ENCODE assay signal across 8 cellular contexts in genomic region chr5:138753794-138754698, GRCh38. TPM values are rescaled to one million over a fixed set of nuclear protein-coding genes. Genes with fewer than 3 reads are reported as not detected.
A peak's percentile ranks its signal among the peaks of the same experiment; 100 is the strongest.
DNase-seq lines count a peak whose midpoint lies in the region; ATAC-seq and TF ChIP-seq lines count a peak whose summit lies in the region.

No MANE protein-coding gene starts in this region.

- peaks cover 16% of the 10 kb centered on the region for H3K36me3 ChIP-seq in right atrium auricular region

- H3K27me3 ChIP-seq in right atrium auricular region, result no peaks in the 10 kb centered on the region

- peak; percentile 16 for ATAC-seq in GM18867 (IDR thresholded peaks at IDR 0.05; ENCODE audit: unreplicated experiment)
- no peak for ATAC-seq in HG03139 (IDR thresholded peaks at IDR 0.05; ENCODE audit: unreplicated experiment)

- in situ Hi-C loops in SK-MEL-5 (cut with HindIII; ENCODE audit: low pct_unique_long_range_greater_than_20kb, low sequenced_read_pairs), result no loop called here

- peak overlapping the region; percentile 100 for H3K27ac ChIP-seq in right atrium auricular region

- DNase-seq in A172 (ENCODE audit: low spot score) (peak; percentile 83), SK-MEL-5 (ENCODE audit: low read depth, low spot score) (peak; percentile 89), anterior cingulate cortex (lab: John Stamatoyannopoulos, UW) (peak in 48 of 58 donors; percentile 5 to 91 (median 40)), right atrium auricular region (ENCODE audit: low spot score) (peak; percentile 97), posterior cingulate gyrus (peak; percentile 37 to 94 (median 72))
- no peak for DNase-seq in Jurkat, Clone E6-1 (ENCODE audit: low read depth, low spot score)

- peaks cover 0 to 41% of the 10 kb centered on the region in 2 donors for H3K4me1 ChIP-seq in right atrium auricular region

- H3K4me3 ChIP-seq in Jurkat, Clone E6-1 (ENCODE audit: low read length), result peak overlapping the region; percentile 67
- peak overlapping the region; percentile 98 to 100 for H3K4me3 ChIP-seq in right atrium auricular region

- H3K9me3 ChIP-seq in right atrium auricular region, result peaks cover 0 to 9% of the 10 kb centered on the region in 2 donors

- intact Hi-C loops in posterior cingulate gyrus (cut with DNase I), result loop anchor here (10.0 kb wide), 2 partner anchors 89 to 201 kb away; no protein-coding TSS in a partner anchor

- no peak for TF ChIP-seq CTCF in right atrium auricular region (IDR thresholded peaks at IDR 0.05)

RNA-seq across cellular contexts. Expression of gene CTNNA1, which starts 0.8 kb away (rescaled TPM):
- 369 and 401 TPM in 2 replicates for total RNA-seq in A172 (2014; rRNA removed; shearing (Covaris generic))
- polyA plus RNA-seq in Jurkat, Clone E6-1 (2012; ENCODE audit: insufficient read depth, insufficient read length), result 103 TPM
- total RNA-seq in SK-MEL-5 (2014; rRNA removed; shearing (Covaris generic)), result 311 and 315 TPM in 2 replicates
- polyA plus RNA-seq in SK-MEL-5 (2015; cell fraction: cytosol; rRNA removed), result 324 and 426 TPM in 2 replicates
- 230 and 267 TPM in 2 replicates for polyA plus RNA-seq in SK-MEL-5 (2015; cell fraction: nucleus; rRNA removed)
- 100 to 1,000 TPM; 247 to 288 TPM for total RNA-seq in right atrium auricular region
